In genomic region chr4:531076-531475, GRCh38 we compare ENCODE assay signal across 26 cellular contexts. TPM values are rescaled to one million over a fixed set of nuclear protein-coding genes. Genes with fewer than 3 reads are reported as not detected.
DNase-seq lines count a peak whose midpoint lies in the region; ATAC-seq, FAIRE-seq and TF ChIP-seq lines count a peak whose summit lies in the region.
"Had no signal": no experiment of that assay in that cellular context is flagged by ENCODE, and none has a peak within 500 bp of the region (broad histone marks: within the 10 kb centered on the region; RNA-seq: fewer than 3 reads in every experiment).

No MANE protein-coding gene starts in this region.

- H3K9ac ChIP-seq in IMR-90 (ENCODE audit: low read depth, low read length) = no peak overlapping the region
- H3K9ac ChIP-seq in mammary epithelial cell (ENCODE audit: insufficient read depth, low read length) = no peak overlapping the region
- H3K9ac ChIP-seq: BLaER1 treated with 17β-estradiol and CSF1 and Interleukin-3, amounts not matched to agents 10 nM and 100 nM had no signal

- H2AK9ac ChIP-seq in IMR-90 (replicated peaks; ENCODE audit: low read depth, low read length, poor library complexity) = peak overlapping the region; percentile 5

- CTCF ChIA-PET in IMR-90 (lab: Yijun Ruan, JAX) (no interaction called here), mammary epithelial cell (lab: Charles Lee; ENCODE audit: low non-redundant PET) (no interaction called here)

- H3K18ac ChIP-seq in IMR-90 (ENCODE audit: low read depth, low read length) = no peak overlapping the region

- H3K4me3 ChIP-seq in IMR-90 (ENCODE audit: insufficient read depth, low read depth, low read length) (no peak overlapping the region), bronchial epithelial cell (ENCODE audit: low read depth, low read length) (no peak overlapping the region), mammary epithelial cell (replicated peaks in 1 of 3; ENCODE audit: insufficient read depth in 1 of 3, low read depth in 2 of 3, low read length in 3 of 3) (no peak overlapping the region)
- H3K4me3 ChIP-seq: A549; BLaER1 treated with 17β-estradiol and CSF1 and Interleukin-3, amounts not matched to agents 10 nM and 100 nM; GM12878; GM23338 had no signal

- H2AFZ ChIP-seq in IMR-90 (replicated peaks; ENCODE audit: low read length, poor library complexity) (no peak overlapping the region), mammary epithelial cell (ENCODE audit: low read depth, low read length) (no peak overlapping the region)
- H2AFZ ChIP-seq: GM23338 had no signal

- H3K27ac ChIP-seq in IMR-90 (ENCODE audit: insufficient read depth, low read length) (no peak overlapping the region), mammary epithelial cell (ENCODE audit: insufficient read depth, low read depth, low read length) (no peak overlapping the region)
- H3K27ac ChIP-seq: A549; BLaER1 treated with 17β-estradiol and CSF1 and Interleukin-3, amounts not matched to agents 10 nM and 100 nM had no signal

- no peak overlapping the region for H3K4ac ChIP-seq in IMR-90 (ENCODE audit: low read depth, low read length)

- H3K9me3 ChIP-seq in IMR-90 (ENCODE audit: control insufficient read depth, insufficient read depth, low read length) = no peaks in the 10 kb centered on the region
- no peaks in the 10 kb centered on the region for H3K9me3 ChIP-seq in mammary epithelial cell (replicated peaks; ENCODE audit: insufficient read depth, low read length)
- H3K9me3 ChIP-seq: BE2C had no signal

- no peak for TF ChIP-seq CTCF in IMR-90 (conservative IDR thresholded peaks at IDR 0.05; ENCODE audit: low read depth, low read length)
- no peak for TF ChIP-seq CTCF in bronchial epithelial cell (IDR thresholded peaks at IDR 0.05; ENCODE audit: insufficient read depth, low read length, severe bottlenecking)
- TF ChIP-seq CTCF in osteocyte (IDR thresholded peaks at IDR 0.05) = no peak
- no peak for TF ChIP-seq CTCF in mammary epithelial cell (conservative IDR thresholded peaks at IDR 0.05 in 1 of 2, IDR thresholded peaks at IDR 0.05 in 1 of 2; ENCODE audit: extremely low read depth in 1 of 2, insufficient read depth in 1 of 2, low read depth in 1 of 2, low read length in 2 of 2)

- DNase-seq in IMR-90 (no peak), bronchial epithelial cell (ENCODE audit: low read depth) (no peak), mesenteric fat pad (ENCODE audit: low spot score) (peak; percentile 35), osteocyte (ENCODE audit: extremely low spot score, unreplicated experiment) (peak; percentile 57), mammary epithelial cell (no peak), dedifferentiated amniotic fluid mesenchymal stem cell (ENCODE audit: extremely low spot score) (no peak)
- DNase-seq: 8988T; ACHN; AML-193; BE2C; CD4-positive, alpha-beta T cell; CD8-positive, alpha-beta memory T cell; DMS 273 treated with DMSO at 0.1 percent for 48 hours; DMS79; EL; GDM1; H9 had no signal

- POLR2A ChIA-PET in IMR-90 (lab: Charles Lee; ENCODE audit: unreplicated experiment) = no interaction called here

- FAIRE-seq in bronchial epithelial cell (lab: Jason Lieb, UNC) = peak; percentile 96
- FAIRE-seq: A549, GM12878, GM19239 had no signal

- H3K79me1 ChIP-seq in IMR-90 (ENCODE audit: low read depth in 1 of 2, low read length in 2 of 2) = peaks cover 0 to 4% of the 10 kb centered on the region in 2 experiments; a peak in 2 of 4 replicates

- dilution Hi-C loops in IMR-90 (cut with HindIII; ENCODE audit: low sequenced_read_pairs, unreplicated experiment) (no loop called here), mammary epithelial cell (cut with HindIII; ENCODE audit: low sequenced_read_pairs) (no loop called here)

- peaks cover 64% of the 10 kb centered on the region for H3K36me3 ChIP-seq in IMR-90 (ENCODE audit: control insufficient read depth, insufficient read depth, low read length)
- H3K36me3 ChIP-seq in bronchial epithelial cell (ENCODE audit: control insufficient read depth, insufficient read depth, low read length) = peaks cover 30% of the 10 kb centered on the region
- peaks cover 17% of the 10 kb centered on the region for H3K36me3 ChIP-seq in mammary epithelial cell (ENCODE audit: insufficient read depth, low read length)

- H3K9me1 ChIP-seq in IMR-90 (ENCODE audit: insufficient read depth, low read length) = no peaks in the 10 kb centered on the region

- H2BK15ac ChIP-seq in IMR-90 (ENCODE audit: low read depth, low read length) = no peak overlapping the region

- H3K56ac ChIP-seq in IMR-90 (ENCODE audit: extremely low read depth, insufficient read depth, low read length) = no peak overlapping the region

- H3K4me3 Mint-ChIP-seq in osteocyte (ENCODE audit: unreplicated experiment) = no peak overlapping the region
- H3K4me3 Mint-ChIP-seq: CD14-positive monocyte; CD4-positive, alpha-beta T cell; CD8-positive, alpha-beta memory T cell; GM23338; H9 had no signal

- H3K79me2 ChIP-seq in mammary epithelial cell (ENCODE audit: insufficient read depth, low read length) = peaks cover 2% of the 10 kb centered on the region

- H3K4me1 Mint-ChIP-seq in osteocyte (ENCODE audit: unreplicated experiment) = no peaks in the 10 kb centered on the region
- H3K4me1 Mint-ChIP-seq: CD14-positive monocyte had no signal

- H2AK5ac ChIP-seq in IMR-90 (ENCODE audit: low read depth, low read length) = no peak overlapping the region

- no peak overlapping the region for H2BK20ac ChIP-seq in IMR-90 (ENCODE audit: low read depth, low read length)

- TF ChIP-seq RAD21 in IMR-90 (IDR thresholded peaks at IDR 0.05; ENCODE audit: low read length) = no peak

- in situ Hi-C loops in IMR-90 (cut with MboI; ENCODE audit: low sequenced_read_pairs) = no loop called here
- in situ Hi-C loops in mammary epithelial cell (cut with MboI; ENCODE audit: low sequenced_read_pairs in 2 of 2) = no loop called here

- ATAC-seq in IMR-90 (ENCODE audit: low read depth) = no peak
- no peak for ATAC-seq in GM19395 (IDR thresholded peaks at IDR 0.05; ENCODE audit: unreplicated experiment)
- no peak for ATAC-seq in GM21367 (IDR thresholded peaks at IDR 0.05; ENCODE audit: unreplicated experiment)
- ATAC-seq: A549, GM12878, GM23338, HCT116 had no signal

- H3K23ac ChIP-seq in IMR-90 (ENCODE audit: low read depth, low read length) = no peak overlapping the region

- WGBS in IMR-90 (ENCODE audit: extremely low coverage in 2 of 2, insufficient read length in 1 of 2), 2 experiments = 81% methylated on average over 10 of the region's 11 CpGs; no CpG with 5 or more reads in 1 of the 2 experiments
- 95% methylated on average over 8 of the region's 11 CpGs for WGBS in mammary epithelial cell (ENCODE audit: low coverage, missing lambda C conversion rate)

- H3K4me1 ChIP-seq in IMR-90 (ENCODE audit: control insufficient read depth, insufficient read depth, low read length) (no peaks in the 10 kb centered on the region), mammary epithelial cell (ENCODE audit: insufficient read depth, low read length) (no peaks in the 10 kb centered on the region)
- H3K4me1 ChIP-seq: A549; BE2C; BLaER1 treated with 17β-estradiol and CSF1 and Interleukin-3, amounts not matched to agents 10 nM and 100 nM had no signal

- no peak for TF ChIP-seq POLR2A in IMR-90 (IDR thresholded peaks at IDR 0.05; ENCODE audit: low read depth, low read length)

- intact Hi-C loops in IMR-90 (cut with micrococcal nuclease) = no loop called here
- intact Hi-C loops in mammary epithelial cell (cut with micrococcal nuclease) = no loop called here

- no peak overlapping the region for H3K14ac ChIP-seq in IMR-90 (replicated peaks; ENCODE audit: low read depth, low read length)

- no TSS peak for BruUV-seq in IMR-90 (replicated peaks; lab: Mats Ljungman, UMichigan)
- BruUV-seq in mammary epithelial cell (replicated peaks; lab: Mats Ljungman, UMichigan) = no TSS peak

- peaks cover 48% of the 10 kb centered on the region for H3K36me3 Mint-ChIP-seq in osteocyte (ENCODE audit: unreplicated experiment)

- no peak overlapping the region for H4K91ac ChIP-seq in IMR-90 (ENCODE audit: insufficient read depth, low read depth, low read length)

- H3K9me3 Mint-ChIP-seq in osteocyte (ENCODE audit: unreplicated experiment) = no peaks in the 10 kb centered on the region
- H3K9me3 Mint-ChIP-seq: CD4-positive, alpha-beta T cell; GM23338; H9 had no signal

- H2BK5ac ChIP-seq in IMR-90 (ENCODE audit: low read depth, low read length, poor library complexity, severe bottlenecking) = no peak overlapping the region

- no peak overlapping the region for H2BK120ac ChIP-seq in IMR-90 (ENCODE audit: low read depth, low read length)

- no peak overlapping the region for H4K5ac ChIP-seq in IMR-90 (ENCODE audit: low read depth, low read length)

- no peak overlapping the region for H3K27ac Mint-ChIP-seq in osteocyte (ENCODE audit: unreplicated experiment)
- H3K27ac Mint-ChIP-seq: CD4-positive, alpha-beta T cell; GM23338; H9 had no signal

- H3K4me2 ChIP-seq in IMR-90 (ENCODE audit: low read depth, low read length) = no peak overlapping the region
- no peak overlapping the region for H3K4me2 ChIP-seq in mammary epithelial cell (ENCODE audit: insufficient read depth, low read depth, low read length)
- H3K4me2 ChIP-seq: A549; BLaER1 treated with 17β-estradiol and CSF1 and Interleukin-3, amounts not matched to agents 10 nM and 100 nM; GM23338 had no signal

- H3K27me3 ChIP-seq in IMR-90 (ENCODE audit: control insufficient read depth, insufficient read depth, low read length) = no peaks in the 10 kb centered on the region
- H3K27me3 ChIP-seq in bronchial epithelial cell (ENCODE audit: control insufficient read depth, insufficient read depth, low read length) = no peaks in the 10 kb centered on the region
- no peaks in the 10 kb centered on the region for H3K27me3 ChIP-seq in mammary epithelial cell (ENCODE audit: insufficient read depth, low read length)
- H3K27me3 ChIP-seq: BE2C; BLaER1 treated with 17β-estradiol and CSF1 and Interleukin-3, amounts not matched to agents 10 nM and 100 nM had no signal

- no peaks in the 10 kb centered on the region for H3K27me3 Mint-ChIP-seq in osteocyte (ENCODE audit: unreplicated experiment)
- H3K27me3 Mint-ChIP-seq: CD4-positive, alpha-beta T cell had no signal

- no peak overlapping the region for H4K8ac ChIP-seq in IMR-90 (ENCODE audit: low read depth in 2 of 2, low read length in 2 of 2)

- H4K20me1 ChIP-seq in IMR-90 (ENCODE audit: insufficient read depth, low read length) (no peaks in the 10 kb centered on the region), mammary epithelial cell (ENCODE audit: insufficient read depth, low read length) (no peaks in the 10 kb centered on the region)
- H4K20me1 ChIP-seq: BLaER1 treated with 17β-estradiol and CSF1 and Interleukin-3, amounts not matched to agents 10 nM and 100 nM had no signal

RNA-seq across cellular contexts. Expression of gene PIGG, which starts 32.1 kb away (rescaled TPM):
- total RNA-seq in IMR-90 (2012; rRNA removed) (21.7 and 26.4 TPM in 2 replicates), bronchial epithelial cell (52.7 and 69.3 TPM in 2 replicates), mesenteric fat pad (45.1 TPM), osteocyte (66.6 and 68.0 TPM in 2 replicates), mammary epithelial cell (10 to 100 TPM; 51.3 to 77.1 TPM)
- polyA plus RNA-seq in IMR-90 (2012; rRNA removed) (31.8 and 33.0 TPM in 2 replicates), mammary epithelial cell (38.2 TPM)
- polyA plus RNA-seq in IMR-90 (2012; cell fraction: cytosol; rRNA removed) = 16.8 and 23.0 TPM in 2 replicates
- 180 and 230 TPM in 2 replicates for polyA plus RNA-seq in IMR-90 (2012; cell fraction: nucleus; rRNA removed; ENCODE audit: low replicate concordance)
- polyA minus RNA-seq in mammary epithelial cell = 28.3 TPM

RNA-seq across cellular contexts. Expression of gene ZNF721, which starts 32.1 kb away (rescaled TPM):
- total RNA-seq in IMR-90 (2012; rRNA removed) (10.8 and 13.6 TPM in 2 replicates), bronchial epithelial cell (9.7 and 15.0 TPM in 2 replicates), mesenteric fat pad (18.2 TPM), osteocyte (23.7 and 26.3 TPM in 2 replicates), mammary epithelial cell (10 to 100 TPM; 22.8 to 26.2 TPM)
- polyA plus RNA-seq in IMR-90 (2012; rRNA removed) (5.1 and 5.5 TPM in 2 replicates), mammary epithelial cell (7.9 TPM)
- polyA plus RNA-seq in IMR-90 (2012; cell fraction: cytosol; rRNA removed) = 0.81 and 2.2 TPM in 2 replicates
- 1.3 and 7.3 TPM in 2 replicates for polyA plus RNA-seq in IMR-90 (2012; cell fraction: nucleus; rRNA removed; ENCODE audit: low replicate concordance)
- polyA minus RNA-seq in mammary epithelial cell = 16.2 TPM

RNA-seq across cellular contexts. Expression of gene TMEM271, which starts 45.0 kb away (rescaled TPM):
- total RNA-seq in IMR-90 (2012; rRNA removed) (not detected in 2 replicates), bronchial epithelial cell (not detected in 2 replicates), mesenteric fat pad (not detected), osteocyte (not detected in 2 replicates), mammary epithelial cell (not detected)
- polyA plus RNA-seq in IMR-90 (2012; rRNA removed) (not detected in 2 replicates), mammary epithelial cell (not detected)
- polyA plus RNA-seq in IMR-90 (2012; cell fraction: cytosol; rRNA removed) = not detected in 2 replicates
- not detected in 2 replicates for polyA plus RNA-seq in IMR-90 (2012; cell fraction: nucleus; rRNA removed; ENCODE audit: low replicate concordance)
- polyA minus RNA-seq in mammary epithelial cell = not detected
- total RNA-seq: CD4-positive, alpha-beta T cell; CD8-positive, alpha-beta memory T cell; GM12878; GM23338 had no signal
- polyA plus RNA-seq: A549; CD14-positive monocyte; CD8-positive, alpha-beta memory T cell; GM12878 had no signal

Comparison
In these comparisons a context has a peak if more than half of its experiments do, and no peak if none do; other contexts are left out.
1. DNase-seq: peak in mesenteric fat pad (single experiment) and osteocyte (single experiment); none in IMR-90 (single experiment), bronchial epithelial cell (single experiment), mammary epithelial cell (single experiment) and dedifferentiated amniotic fluid mesenchymal stem cell (single experiment).